Comparison of ENCODE assay signal across 15 cellular contexts in genomic region chr17:18967806-18968744, GRCh38. TPM values are rescaled to one million over a fixed set of nuclear protein-coding genes. Genes with fewer than 3 reads are reported as not detected.
DNase-seq lines count a peak whose midpoint lies in the region; ATAC-seq and TF ChIP-seq lines count a peak whose summit lies in the region.
"Had no signal": no experiment of that assay in that cellular context is flagged by ENCODE, and none has a peak within 500 bp of the region (broad histone marks: within the 10 kb centered on the region; RNA-seq: fewer than 3 reads in every experiment).

No MANE protein-coding gene starts in this region.

- POLR2A ChIA-PET in SK-N-SH (lab: Yijun Ruan, JAX) = interaction anchor here (0.7 kb wide), 1 partner anchor 1010 kb away, joined by 3 read pairs; the partner anchor contains the start of gene AKAP10

- TF ChIP-seq EP300 in SK-N-SH (IDR thresholded peaks at IDR 0.05; ENCODE audit: borderline replicate concordance in 1 of 2, low read depth in 1 of 2, low read length in 1 of 2) = no peak

- DNase-seq in Right ventricle myocardium inferior (ENCODE audit: missing footprints) (peak; percentile 25), heart right ventricle (no peak), SK-N-SH (no peak), thyroid gland (peak; percentile 42 to 49), DMS153 (lab: John Stamatoyannopoulos, UW) (no peak), MG63 (no peak)
- no peak for DNase-seq in stimulated activated CD8-positive, alpha-beta memory T cell treated with anti-CD3 and anti-CD28 coated beads, Interleukin-4, amount 100 ng/mL, for 48 hours
- DNase-seq: activated CD8-positive, alpha-beta memory T cell treated with anti-CD3 and anti-CD28 coated beads, Interleukin-2, amount 10 ng/mL, durations not matched to agents 7 days and 5 days; activated naive CD8-positive, alpha-beta T cell treated with anti-CD3 and anti-CD28 coated beads, Interleukin-2, amount 50 U/mL, for 24 hours; glutamatergic neuron; right lobe of liver had no signal

- peaks cover 8% of the 10 kb centered on the region for H3F3A ChIP-seq in SK-N-SH (replicated peaks; ENCODE audit: insufficient read depth)

- intact Hi-C loops in Right ventricle myocardium inferior (cut with DNase I) = no loop called here
- intact Hi-C loops in heart right ventricle (cut with DNase I) = loop anchor here in 1 of 10 donors (5.0 kb wide), 1 partner anchor 54 kb away; no protein-coding TSS in a partner anchor
- intact Hi-C loops in thyroid gland (cut with DNase I) = loop anchor here (10.0 kb wide), 1 partner anchor 57 kb away; no protein-coding TSS in a partner anchor

- no peak for ATAC-seq in Right ventricle myocardium inferior
- ATAC-seq in heart right ventricle = no peak
- ATAC-seq: activated CD8-positive, alpha-beta memory T cell treated with anti-CD3 and anti-CD28 coated beads, Interleukin-2, amount 10 ng/mL, durations not matched to agents 7 days and 5 days; activated naive CD8-positive, alpha-beta T cell treated with anti-CD3 and anti-CD28 coated beads, Interleukin-2, amount 50 U/mL, for 24 hours had no signal

- no peaks in the 10 kb centered on the region for H3K9me3 ChIP-seq in heart right ventricle
- H3K9me3 ChIP-seq in SK-N-SH = no peaks in the 10 kb centered on the region
- H3K9me3 ChIP-seq in iPS-20b (ENCODE audit: insufficient read depth, low read depth, low read length) = no peaks in the 10 kb centered on the region
- H3K9me3 ChIP-seq in thyroid gland = no peaks in the 10 kb centered on the region
- H3K9me3 ChIP-seq in MG63 = no peaks in the 10 kb centered on the region
- H3K9me3 ChIP-seq: right lobe of liver, tibial nerve had no signal

- peaks cover 0 to 7% (median 0%) of the 10 kb centered on the region in 9 donors for H3K4me1 ChIP-seq in heart right ventricle
- H3K4me1 ChIP-seq in SK-N-SH (ENCODE audit: control insufficient read depth in 1 of 2, insufficient read depth in 2 of 2, low read depth in 1 of 2, low read length in 1 of 2) = peaks cover 4 to 24% of the 10 kb centered on the region in 2 experiments; a peak in 2 of 4 replicates
- H3K4me1 ChIP-seq in iPS-20b (ENCODE audit: insufficient read depth, low read length) = peaks cover 16% of the 10 kb centered on the region; the same call in 1 of the 2 replicates
- peaks cover 0 to 18% of the 10 kb centered on the region in 2 donors for H3K4me1 ChIP-seq in thyroid gland
- H3K4me1 ChIP-seq: right lobe of liver had no signal

- no peaks in the 10 kb centered on the region for H3K79me2 ChIP-seq in SK-N-SH (ENCODE audit: insufficient read depth)

- no peak overlapping the region for H2AFZ ChIP-seq in SK-N-SH (ENCODE audit: low read depth)

- no peak overlapping the region for H3K9ac ChIP-seq in SK-N-SH
- peak overlapping the region; percentile 58; the same call in 1 of the 2 replicates for H3K9ac ChIP-seq in iPS-20b (ENCODE audit: low read depth, low read length)

- H3K27ac ChIP-seq in heart right ventricle = no peak overlapping the region
- H3K27ac ChIP-seq in SK-N-SH (ENCODE audit: low read depth in 2 of 2, low read length in 1 of 2) = peak overlapping the region; percentile 13 to 58; a peak in 1 of 4 replicates
- peak overlapping the region; percentile 26 for H3K27ac ChIP-seq in iPS-20b (ENCODE audit: low read length)
- H3K27ac ChIP-seq in thyroid gland = no peak overlapping the region
- H3K27ac ChIP-seq: dorsolateral prefrontal cortex, right lobe of liver, tibial nerve had no signal

- CTCF ChIA-PET in SK-N-SH (lab: Yijun Ruan, JAX) = no interaction called here

- H3K4me3 ChIP-seq in heart right ventricle (no peak overlapping the region), SK-N-SH (ENCODE audit: low read depth in 2 of 2, low read length in 1 of 2) (no peak overlapping the region), iPS-20b (ENCODE audit: low read length) (no peak overlapping the region), thyroid gland (replicated peaks in 1 of 3) (no peak overlapping the region), MG63 (no peak overlapping the region)
- H3K4me3 ChIP-seq: dorsolateral prefrontal cortex, right lobe of liver, tibial nerve had no signal

- H3K27me3 ChIP-seq in heart right ventricle (no peaks in the 10 kb centered on the region), SK-N-SH (ENCODE audit: insufficient read depth) (no peaks in the 10 kb centered on the region), iPS-20b (ENCODE audit: insufficient read depth, low read length) (no peaks in the 10 kb centered on the region), thyroid gland (no peaks in the 10 kb centered on the region), MG63 (no peaks in the 10 kb centered on the region)
- H3K27me3 ChIP-seq: dorsolateral prefrontal cortex, right lobe of liver, tibial nerve had no signal

- H4K20me1 ChIP-seq in SK-N-SH (ENCODE audit: insufficient read depth) = no peaks in the 10 kb centered on the region

- TF ChIP-seq CTCF in heart right ventricle (IDR thresholded peaks at IDR 0.05) (no peak), SK-N-SH (IDR thresholded peaks at IDR 0.05) (no peak), thyroid gland (IDR thresholded peaks at IDR 0.05) (no peak)

- H3K4me2 ChIP-seq in SK-N-SH = no peak overlapping the region

- H3K9me2 ChIP-seq in SK-N-SH = no peaks in the 10 kb centered on the region

- TF ChIP-seq POLR2A in thyroid gland (IDR thresholded peaks at IDR 0.05) = no peak

- no peak for TF ChIP-seq RAD21 in SK-N-SH (IDR thresholded peaks at IDR 0.05; ENCODE audit: low read length)

- H3K36me3 ChIP-seq in heart right ventricle = no peaks in the 10 kb centered on the region
- peaks cover 0 to 6% of the 10 kb centered on the region in 2 experiments for H3K36me3 ChIP-seq in SK-N-SH (replicated peaks in 1 of 2; ENCODE audit: control insufficient read depth in 1 of 2, insufficient read depth in 2 of 2, low read length in 1 of 2)
- H3K36me3 ChIP-seq in iPS-20b (ENCODE audit: insufficient read depth, low read depth, low read length) = peaks cover 23% of the 10 kb centered on the region
- H3K36me3 ChIP-seq in thyroid gland = peaks cover 0 to 5% of the 10 kb centered on the region in 2 donors
- H3K36me3 ChIP-seq in MG63 = no peaks in the 10 kb centered on the region
- H3K36me3 ChIP-seq: tibial nerve had no signal

- WGBS in heart right ventricle, 2 donors = 74 to 76% methylated on average over 10 of the region's 10 CpGs
- WGBS in SK-N-SH (ENCODE audit: low lambda C conversion rate) = 75% methylated on average over 7 of the region's 10 CpGs
- WGBS in thyroid gland, 2 donors = 69 to 84% methylated on average over 9 of the region's 10 CpGs

TF ChIP-seq in SK-N-SH, 30 proteins besides CTCF, POLR2A, EP300 and RAD21 (continues in another document):
- TF ChIP-seq TCF12 (IDR thresholded peaks at IDR 0.05) (no peak), SIN3A (IDR thresholded peaks at IDR 0.05; ENCODE audit: borderline replicate concordance, low read depth, low read length) (no peak), RXRA (IDR thresholded peaks at IDR 0.05; ENCODE audit: borderline replicate concordance, low read depth) (no peak), ZBTB33 (IDR thresholded peaks at IDR 0.05; ENCODE audit: borderline replicate concordance, low read depth) (no peak), TAF1 (IDR thresholded peaks at IDR 0.05; ENCODE audit: borderline replicate concordance, low read depth, low read length) (no peak), FOXJ3 (CRISPR knock-in tag; IDR thresholded peaks at IDR 0.05) (no peak), TEAD4 (IDR thresholded peaks at IDR 0.05; ENCODE audit: borderline replicate concordance, insufficient read depth) (no peak), YY1 (IDR thresholded peaks at IDR 0.05; ENCODE audit: low read depth) (no peak), CHD2 (IDR thresholded peaks at IDR 0.05; ENCODE audit: low read length, partially characterized antibody) (no peak), SMC3 (IDR thresholded peaks at IDR 0.05; ENCODE audit: low read depth, low read length) (no peak), JUND (IDR thresholded peaks at IDR 0.05) (no peak), RCOR1 (IDR thresholded peaks at IDR 0.05; ENCODE audit: low read length) (no peak), USF1 (IDR thresholded peaks at IDR 0.05; ENCODE audit: borderline replicate concordance, low read depth) (no peak)

RNA-seq across cellular contexts. Expression of gene SLC5A10, which starts 16.1 kb away (rescaled TPM):
- total RNA-seq in Right ventricle myocardium inferior (not detected), heart right ventricle (under 1 TPM in 4 of 10 donors, not detected in 6; 0.09 to 0.19 (median 0.12) TPM), thyroid gland (not detected)
- polyA plus RNA-seq in heart right ventricle (under 1 TPM; 0.06 to 0.07 TPM), SK-N-SH (2012; rRNA removed) (not detected in 2 replicates)
- polyA plus RNA-seq in SK-N-SH (2012; cell fraction: cytosol; rRNA removed) = not detected in 2 replicates
- 0.01 TPM in 2 replicates for polyA plus RNA-seq in SK-N-SH (2012; cell fraction: nucleus; rRNA removed)
- total RNA-seq in MG63 (2014; rRNA removed; shearing (Covaris generic); ENCODE audit: low replicate concordance) = not detected in 2 replicates
- total RNA-seq: activated CD8-positive, alpha-beta memory T cell treated with anti-CD3 and anti-CD28 coated beads, Interleukin-2, amount 10 ng/mL, durations not matched to agents 7 days and 5 days; H7; tibial nerve had no signal

RNA-seq across cellular contexts. Expression of gene FAM83G, which starts 36.5 kb away (rescaled TPM):
- total RNA-seq in Right ventricle myocardium inferior (2.7 TPM), heart right ventricle (1 to 10 TPM in 9 of 10 donors, under 1 TPM in 1; 0.96 to 4.0 (median 1.7) TPM), thyroid gland (10 to 100 TPM; 11.9 to 21.3 (median 13.9) TPM)
- polyA plus RNA-seq in heart right ventricle (1 to 10 TPM; 1.1 to 5.5 TPM), SK-N-SH (2012; rRNA removed) (6.4 and 6.5 TPM in 2 replicates)
- polyA plus RNA-seq in SK-N-SH (2012; cell fraction: cytosol; rRNA removed) = 2.2 and 3.8 TPM in 2 replicates
- polyA plus RNA-seq in SK-N-SH (2012; cell fraction: nucleus; rRNA removed) = 13.1 and 14.0 TPM in 2 replicates
- 4.7 and 4.9 TPM in 2 replicates for total RNA-seq in MG63 (2014; rRNA removed; shearing (Covaris generic); ENCODE audit: low replicate concordance)

Comparison
In these comparisons a context has a peak if more than half of its experiments do, and no peak if none do; other contexts are left out.
1. DNase-seq: peak in Right ventricle myocardium inferior (single experiment) and thyroid gland (2 of 2); none in heart right ventricle (0 of 2), SK-N-SH (single experiment), DMS153 (single experiment), stimulated activated CD8-positive, alpha-beta memory T cell treated with anti-CD3 and anti-CD28 coated beads, Interleukin-4, amount 100 ng/mL, for 48 hours (single experiment) and MG63 (single experiment).
2. H3K27ac ChIP-seq: peak in SK-N-SH (2 of 2) and iPS-20b (single experiment); none in heart right ventricle (0 of 10) and thyroid gland (0 of 3).